Comparison of ENCODE assay signal across 20 cellular contexts in genomic region chr1:206419250-206419649, GRCh38. TPM values are rescaled to one million over a fixed set of nuclear protein-coding genes. Genes with fewer than 3 reads are reported as not detected.
A peak's percentile ranks its signal among the peaks of the same experiment; 100 is the strongest.
DNase-seq lines count a peak whose midpoint lies in the region; ATAC-seq and TF ChIP-seq lines count a peak whose summit lies in the region.
"Had no signal": no experiment of that assay in that cellular context is flagged by ENCODE, and none has a peak within 500 bp of the region (broad histone marks: within the 10 kb centered on the region; RNA-seq: fewer than 3 reads in every experiment).

No MANE protein-coding gene starts in this region.

- ATAC-seq in GM21526 (IDR thresholded peaks at IDR 0.05; ENCODE audit: low FRiP score, unreplicated experiment) (no peak), GM21447 (IDR thresholded peaks at IDR 0.05; ENCODE audit: unreplicated experiment) (no peak)
- ATAC-seq: gastroesophageal sphincter, HepG2, pancreas had no signal

- intact Hi-C loops in sigmoid colon (cut with DNase I), result no loop called here

- WGBS in mesodermal cell (ENCODE audit: insufficient coverage in 2 of 2), 2 experiments, result 80 to 83% methylated on average over 1 of the region's 2 CpGs
- WGBS in sigmoid colon, 2 donors, result 20 to 64% methylated on average over 2 of the region's 2 CpGs
- 62 to 64% methylated on average over 2 of the region's 2 CpGs for WGBS in tibial nerve, 2 donors

- no peak overlapping the region for H3K4me3 ChIP-seq in mesodermal cell (ENCODE audit: extremely low read depth, insufficient read depth, low read length, poor library complexity, severe bottlenecking)
- no peak overlapping the region for H3K4me3 ChIP-seq in sigmoid colon
- no peak overlapping the region for H3K4me3 ChIP-seq in tibial nerve
- H3K4me3 ChIP-seq: BLaER1, gastroesophageal sphincter, pancreas had no signal

- H3K4me3 Mint-ChIP-seq in IgD-negative memory B cell (peak overlapping the region in 1 of 4 donors; percentile 9), brain (no peak overlapping the region)

- H3K9me3 Mint-ChIP-seq in IgD-negative memory B cell (no peaks in the 10 kb centered on the region), brain (no peaks in the 10 kb centered on the region)
- H3K9me3 Mint-ChIP-seq: immature natural killer cell had no signal

- H3K4me1 ChIP-seq in mesodermal cell (ENCODE audit: control insufficient read depth, insufficient read depth, low read length, poor library complexity, severe bottlenecking), result peaks cover 22% of the 10 kb centered on the region
- H3K4me1 ChIP-seq in sigmoid colon, result peaks cover 0 to 39% (median 22%) of the 10 kb centered on the region in 4 donors
- H3K4me1 ChIP-seq in tibial nerve, result peaks cover 0 to 23% (median 0%) of the 10 kb centered on the region in 4 donors
- H3K4me1 ChIP-seq: BLaER1, pancreas had no signal

- H3K36me3 ChIP-seq in mesodermal cell (ENCODE audit: control insufficient read depth, insufficient read depth, low read length), result peaks cover 97% of the 10 kb centered on the region
- H3K36me3 ChIP-seq in sigmoid colon, result peaks cover 0 to 27% (median 2%) of the 10 kb centered on the region in 4 donors
- peaks cover 0 to 93% (median 0%) of the 10 kb centered on the region in 3 donors for H3K36me3 ChIP-seq in tibial nerve
- H3K36me3 ChIP-seq: pancreas had no signal

- peak; percentile 39 for DNase-seq in EL
- no peak for DNase-seq in sigmoid colon
- DNase-seq in tibial nerve (ENCODE audit: low spot score in 2 of 2), result no peak
- DNase-seq: activated CD8-positive, alpha-beta memory T cell treated with anti-CD3 and anti-CD28 coated beads for 24 hours; activated naive CD4-positive, alpha-beta T cell treated with Interleukin-2 at 50 U/mL for 16 hours; DMS53; GOT3; immature natural killer cell; NCI-H1105; pancreas; stimulated activated naive CD4-positive, alpha-beta T cell treated with Interleukin-2 at 50 U/mL for 16 hours had no signal

- H3K27me3 ChIP-seq in sigmoid colon (no peaks in the 10 kb centered on the region), tibial nerve (no peaks in the 10 kb centered on the region)
- H3K27me3 ChIP-seq: BLaER1, gastroesophageal sphincter, pancreas had no signal

- TF ChIP-seq EP300 in sigmoid colon (IDR thresholded peaks at IDR 0.05), result no peak
- TF ChIP-seq EP300 in tibial nerve (IDR thresholded peaks at IDR 0.05), result no peak

- no peaks in the 10 kb centered on the region for H3K4me1 Mint-ChIP-seq in IgD-negative memory B cell
- peaks cover 60% of the 10 kb centered on the region for H3K4me1 Mint-ChIP-seq in brain
- H3K4me1 Mint-ChIP-seq: immature natural killer cell had no signal

- H3K36me3 Mint-ChIP-seq in IgD-negative memory B cell, result peaks cover 12% of the 10 kb centered on the region
- peaks cover 69% of the 10 kb centered on the region for H3K36me3 Mint-ChIP-seq in brain

- H3K27ac ChIP-seq in mesodermal cell (ENCODE audit: low read depth, low read length, severe bottlenecking) (peak overlapping the region; percentile 36), sigmoid colon (no peak overlapping the region), tibial nerve (peak overlapping the region in 2 of 4 donors; percentile 22 to 46)
- H3K27ac ChIP-seq: BLaER1, gastroesophageal sphincter, pancreas, VCaP had no signal

- H3K27me3 Mint-ChIP-seq in IgD-negative memory B cell, result no peaks in the 10 kb centered on the region
- no peaks in the 10 kb centered on the region for H3K27me3 Mint-ChIP-seq in brain

- TF ChIP-seq POLR2A in sigmoid colon (IDR thresholded peaks at IDR 0.05), result no peak
- no peak for TF ChIP-seq POLR2A in tibial nerve (IDR thresholded peaks at IDR 0.05)

- H3K27ac Mint-ChIP-seq in IgD-negative memory B cell (peak overlapping the region in 2 of 3 donors; percentile 28 to 35), brain (peak overlapping the region in 3 of 5 experiments; percentile 11 to 72 (median 22))

- TF ChIP-seq CTCF in brain (conservative IDR thresholded peaks at IDR 0.05) (no peak), sigmoid colon (IDR thresholded peaks at IDR 0.05) (no peak), tibial nerve (IDR thresholded peaks at IDR 0.05) (no peak)

- no peaks in the 10 kb centered on the region for H3K9me3 ChIP-seq in mesodermal cell (ENCODE audit: control insufficient read depth, low read length)
- H3K9me3 ChIP-seq in sigmoid colon, result no peaks in the 10 kb centered on the region
- H3K9me3 ChIP-seq in tibial nerve, result no peaks in the 10 kb centered on the region
- H3K9me3 ChIP-seq: BLaER1, gastroesophageal sphincter, pancreas had no signal

RNA-seq across cellular contexts. Expression of gene IKBKE, which starts 51.0 kb away (rescaled TPM):
- polyA plus RNA-seq in IgD-negative memory B cell (28.4 TPM), brain (ENCODE audit: insufficient read depth, low read depth, low replicate concordance) (0.59 TPM), sigmoid colon (10 to 100 TPM in 1 of 3 donors, 1 to 10 TPM in 2; 7.2 to 23.2 (median 9.9) TPM)
- 8.9 TPM for polyA plus RNA-seq in mesodermal cell (2013, experiment 1 of 2)
- 7.4 TPM for polyA plus RNA-seq in mesodermal cell (2013, experiment 2 of 2)
- total RNA-seq in sigmoid colon (1 to 10 TPM; 1.6 to 3.2 (median 2.7) TPM), tibial nerve (10 to 100 TPM in 1 of 4 donors, 1 to 10 TPM in 3; 1.5 to 18.0 (median 3.7) TPM)
